ENCODE assay signal across 37 cellular contexts in the genomic region with DNA sequence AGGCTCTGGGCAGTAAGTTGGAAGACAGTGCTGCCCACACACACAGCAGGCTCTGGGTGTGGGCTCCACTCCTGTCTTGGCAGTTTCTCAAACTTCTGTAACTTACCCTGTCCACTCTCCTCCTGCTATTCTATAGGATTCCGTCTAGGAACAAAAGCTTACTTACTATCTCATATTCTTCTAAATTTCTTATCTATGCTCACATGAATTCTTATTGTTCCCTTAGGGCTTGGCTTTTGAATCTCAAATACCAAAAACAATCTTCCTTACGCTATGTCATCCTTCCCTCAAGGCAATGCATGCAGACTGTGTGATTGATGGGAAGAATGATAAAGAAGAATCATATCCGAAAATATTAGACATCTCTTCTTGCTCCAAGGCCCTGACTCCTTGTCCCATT.
"Had no signal": no experiment of that assay in that cellular context is flagged by ENCODE, and none has a peak within 500 bp of the region (broad histone marks: within the 10 kb centered on the region; RNA-seq: fewer than 3 reads in every experiment).

No MANE protein-coding gene starts in this region.

- H3K36me3 Mint-ChIP-seq: activated naive CD4-positive, alpha-beta T cell treated with anti-CD3 and anti-CD28 coated beads, Interleukin-2, amount 10 ng/mL, durations not matched to agents 7 days and 5 days; activated naive CD4-positive, alpha-beta T cell treated with anti-CD3 and anti-CD28 coated beads, Interleukin-2, amount 50 U/mL, for 24 hours; activated naive CD4-positive, alpha-beta T cell treated with anti-CD3 and anti-CD28 coated beads, Interleukin-2, amount 50 U/mL, for 72 hours; activated naive CD8-positive, alpha-beta T cell; activated naive CD8-positive, alpha-beta T cell treated with anti-CD3 and anti-CD28 coated beads for 36 hours; activated naive CD8-positive, alpha-beta T cell treated with anti-CD3 and anti-CD28 coated beads, Interleukin-2, amount 10 ng/mL, durations not matched to agents 7 days and 5 days; brain had no signal

- H3K27ac ChIP-seq: adrenal gland, ascending aorta, body of pancreas, brain microvascular endothelial cell, breast epithelium, cardiac muscle cell had no signal

- H3K4me1 ChIP-seq: adrenal gland, ascending aorta, body of pancreas, breast epithelium had no signal

- DNase-seq: activated effector memory CD4-positive, alpha-beta T cell treated with anti-CD3 and anti-CD28 coated beads, Interleukin-2, amount 50 U/mL, for 16 hours; activated effector memory CD4-positive, alpha-beta T cell treated with Interleukin-2 at 50 U/mL for 16 hours; activated gamma-delta T cell; activated gamma-delta T cell treated with Interleukin-2 at 50 U/mL for 16 hours; activated naive CD4-positive, alpha-beta T cell; activated naive CD4-positive, alpha-beta T cell treated with anti-CD3 and anti-CD28 coated beads for 36 hours; activated naive CD4-positive, alpha-beta T cell treated with anti-CD3 and anti-CD28 coated beads, Interleukin-2, amount 10 ng/mL, durations not matched to agents 7 days and 5 days; activated naive CD4-positive, alpha-beta T cell treated with anti-CD3 and anti-CD28 coated beads, Interleukin-2, amount 50 U/mL, for 16 hours; activated naive CD4-positive, alpha-beta T cell treated with Interleukin-2 at 50 U/mL for 16 hours; activated naive CD8-positive, alpha-beta T cell treated with anti-CD3 and anti-CD28 coated beads for 36 hours; activated naive CD8-positive, alpha-beta T cell treated with anti-CD3 and anti-CD28 coated beads, Interleukin-2, amount 10 ng/mL, durations not matched to agents 7 days and 5 days; activated naive CD8-positive, alpha-beta T cell treated with anti-CD3 and anti-CD28 coated beads, Interleukin-2, amount 50 U/mL, for 24 hours; activated T-cell treated with anti-CD3 and anti-CD28 coated beads, Interleukin-2, amount 50 U/mL, for 24 hours; activated T-cell treated with anti-CD3 and anti-CD28 coated beads, Interleukin-2, amount 50 U/mL, for 4 hours; activated T-cell treated with anti-CD3 and anti-CD28 coated beads, Interleukin-2, amount 50 U/mL, for 48 hours; activated T-cell treated with anti-CD3 and anti-CD28 coated beads, Interleukin-2, amount 50 U/mL, for 72 hours; adrenal gland; amniotic stem cell; amygdala; anterior cingulate cortex; aorta; body of pancreas; brain microvascular endothelial cell; caudate nucleus; central memory CD4-positive, alpha-beta T cell; cerebellar nuclear complex had no signal

- H3K4me1 Mint-ChIP-seq: activated naive CD4-positive, alpha-beta T cell treated with anti-CD3 and anti-CD28 coated beads, Interleukin-2, amount 10 ng/mL, durations not matched to agents 7 days and 5 days; activated naive CD4-positive, alpha-beta T cell treated with anti-CD3 and anti-CD28 coated beads, Interleukin-2, amount 50 U/mL, for 24 hours; activated naive CD8-positive, alpha-beta T cell treated with anti-CD3 and anti-CD28 coated beads for 36 hours; activated naive CD8-positive, alpha-beta T cell treated with anti-CD3 and anti-CD28 coated beads, Interleukin-2, amount 10 ng/mL, durations not matched to agents 7 days and 5 days; activated naive CD8-positive, alpha-beta T cell treated with anti-CD3 and anti-CD28 coated beads, Interleukin-2, amount 50 U/mL, for 24 hours; activated T-helper 17 cell treated with anti-CD3 and anti-CD28 coated beads, Interleukin-2, amount 50 U/mL, for 72 hours; brain; central memory CD8-positive, alpha-beta T cell had no signal

- H3K9me3 Mint-ChIP-seq: activated naive CD4-positive, alpha-beta T cell treated with anti-CD3 and anti-CD28 coated beads for 36 hours; activated naive CD4-positive, alpha-beta T cell treated with anti-CD3 and anti-CD28 coated beads, Interleukin-2, amount 10 ng/mL, durations not matched to agents 7 days and 5 days; activated naive CD4-positive, alpha-beta T cell treated with anti-CD3 and anti-CD28 coated beads, Interleukin-2, amount 50 U/mL, for 24 hours; activated naive CD4-positive, alpha-beta T cell treated with anti-CD3 and anti-CD28 coated beads, Interleukin-2, amount 50 U/mL, for 72 hours; activated naive CD8-positive, alpha-beta T cell treated with anti-CD3 and anti-CD28 coated beads for 36 hours; activated naive CD8-positive, alpha-beta T cell treated with anti-CD3 and anti-CD28 coated beads, Interleukin-2, amount 10 ng/mL, durations not matched to agents 7 days and 5 days; activated naive CD8-positive, alpha-beta T cell treated with anti-CD3 and anti-CD28 coated beads, Interleukin-2, amount 50 U/mL, for 24 hours; activated T-cell treated with anti-CD3 and anti-CD28 coated beads, Interleukin-2, amount 50 U/mL, for 24 hours; activated T-cell treated with anti-CD3 and anti-CD28 coated beads, Interleukin-2, amount 50 U/mL, for 4 hours; activated T-cell treated with anti-CD3 and anti-CD28 coated beads, Interleukin-2, amount 50 U/mL, for 72 hours; activated T-helper 1 cell treated with anti-CD3 and anti-CD28 coated beads, Interleukin-12 subunit alpha, Interleukin-12 subunit beta, Interleukin-2, Interleukin-4 antibody, amounts not matched to agents 30 ng/mL and 10 ng/mL and 1 ng/mL, durations not matched to agents 14 hours and 24 hours and 36 hours; activated T-helper 17 cell treated with anti-CD3 and anti-CD28 coated beads, Interleukin-2, amount 50 U/mL, for 72 hours; activated T-helper 2 cell treated with anti-CD3 and anti-CD28 coated beads, Interferon-gamma antibody, Interleukin-2, Interleukin-4, amounts not matched to agents 10 μg/mL and 5 μg/mL and 100 μg/mL, durations not matched to agents 14 hours and 24 hours and 36 hours; central memory CD8-positive, alpha-beta T cell had no signal

- H3K4me3 Mint-ChIP-seq: activated naive CD4-positive, alpha-beta T cell treated with anti-CD3 and anti-CD28 coated beads for 36 hours; activated naive CD4-positive, alpha-beta T cell treated with anti-CD3 and anti-CD28 coated beads, Interleukin-2, amount 10 ng/mL, durations not matched to agents 7 days and 5 days; activated naive CD4-positive, alpha-beta T cell treated with anti-CD3 and anti-CD28 coated beads, Interleukin-2, amount 50 U/mL, for 24 hours; activated naive CD8-positive, alpha-beta T cell; activated naive CD8-positive, alpha-beta T cell treated with anti-CD3 and anti-CD28 coated beads for 36 hours; activated naive CD8-positive, alpha-beta T cell treated with anti-CD3 and anti-CD28 coated beads, Interleukin-2, amount 10 ng/mL, durations not matched to agents 7 days and 5 days; activated naive CD8-positive, alpha-beta T cell treated with anti-CD3 and anti-CD28 coated beads, Interleukin-2, amount 50 U/mL, for 24 hours; activated T-cell treated with anti-CD3 and anti-CD28 coated beads, Interleukin-2, amount 50 U/mL, for 24 hours; activated T-cell treated with anti-CD3 and anti-CD28 coated beads, Interleukin-2, amount 50 U/mL, for 4 hours; activated T-cell treated with anti-CD3 and anti-CD28 coated beads, Interleukin-2, amount 50 U/mL, for 72 hours; activated T-helper 1 cell treated with anti-CD3 and anti-CD28 coated beads, Interleukin-12 subunit alpha, Interleukin-12 subunit beta, Interleukin-2, Interleukin-4 antibody, amounts not matched to agents 30 ng/mL and 10 ng/mL and 1 ng/mL, durations not matched to agents 14 hours and 24 hours and 36 hours; activated T-helper 17 cell treated with anti-CD3 and anti-CD28 coated beads, Interleukin-2, amount 50 U/mL, for 72 hours; brain; central memory CD8-positive, alpha-beta T cell had no signal

- H3K4me3 ChIP-seq: adrenal gland, ascending aorta, body of pancreas, breast epithelium, cardiac muscle cell had no signal

- H3K27me3 ChIP-seq: adrenal gland, ascending aorta, body of pancreas, brain microvascular endothelial cell, cardiac muscle cell had no signal

- H3K27ac Mint-ChIP-seq: activated naive CD4-positive, alpha-beta T cell treated with anti-CD3 and anti-CD28 coated beads for 36 hours; activated naive CD4-positive, alpha-beta T cell treated with anti-CD3 and anti-CD28 coated beads, Interleukin-2, amount 10 ng/mL, durations not matched to agents 7 days and 5 days; activated naive CD4-positive, alpha-beta T cell treated with anti-CD3 and anti-CD28 coated beads, Interleukin-2, amount 50 U/mL, for 24 hours; activated naive CD4-positive, alpha-beta T cell treated with anti-CD3 and anti-CD28 coated beads, Interleukin-2, amount 50 U/mL, for 72 hours; activated naive CD8-positive, alpha-beta T cell; activated naive CD8-positive, alpha-beta T cell treated with anti-CD3 and anti-CD28 coated beads for 36 hours; activated naive CD8-positive, alpha-beta T cell treated with anti-CD3 and anti-CD28 coated beads, Interleukin-2, amount 10 ng/mL, durations not matched to agents 7 days and 5 days; activated naive CD8-positive, alpha-beta T cell treated with anti-CD3 and anti-CD28 coated beads, Interleukin-2, amount 50 U/mL, for 24 hours; activated T-cell treated with anti-CD3 and anti-CD28 coated beads, Interleukin-2, amount 50 U/mL, for 24 hours; activated T-helper 1 cell treated with anti-CD3 and anti-CD28 coated beads, Interleukin-12 subunit alpha, Interleukin-12 subunit beta, Interleukin-2, Interleukin-4 antibody, amounts not matched to agents 30 ng/mL and 10 ng/mL and 1 ng/mL, durations not matched to agents 14 hours and 24 hours and 36 hours; activated T-helper 17 cell treated with anti-CD3 and anti-CD28 coated beads, Interleukin-2, amount 50 U/mL, for 72 hours; activated T-helper 2 cell treated with anti-CD3 and anti-CD28 coated beads, Interferon-gamma antibody, Interleukin-2, Interleukin-4, amounts not matched to agents 10 μg/mL and 5 μg/mL and 100 μg/mL, durations not matched to agents 14 hours and 24 hours and 36 hours; brain had no signal

- H3K9me3 ChIP-seq: adrenal gland, ascending aorta, body of pancreas, breast epithelium had no signal

- H3K36me3 ChIP-seq: adrenal gland, ascending aorta, brain microvascular endothelial cell, breast epithelium, cardiac muscle cell had no signal

- H3K27me3 Mint-ChIP-seq: activated naive CD4-positive, alpha-beta T cell treated with anti-CD3 and anti-CD28 coated beads, Interleukin-2, amount 10 ng/mL, durations not matched to agents 7 days and 5 days; activated naive CD8-positive, alpha-beta T cell treated with anti-CD3 and anti-CD28 coated beads, Interleukin-2, amount 10 ng/mL, durations not matched to agents 7 days and 5 days; activated naive CD8-positive, alpha-beta T cell treated with anti-CD3 and anti-CD28 coated beads, Interleukin-2, amount 50 U/mL, for 24 hours; activated T-cell treated with anti-CD3 and anti-CD28 coated beads, Interleukin-2, amount 50 U/mL, for 24 hours; central memory CD8-positive, alpha-beta T cell had no signal
